9 cellular contexts compared by ENCODE assay signal in the genomic region with DNA sequence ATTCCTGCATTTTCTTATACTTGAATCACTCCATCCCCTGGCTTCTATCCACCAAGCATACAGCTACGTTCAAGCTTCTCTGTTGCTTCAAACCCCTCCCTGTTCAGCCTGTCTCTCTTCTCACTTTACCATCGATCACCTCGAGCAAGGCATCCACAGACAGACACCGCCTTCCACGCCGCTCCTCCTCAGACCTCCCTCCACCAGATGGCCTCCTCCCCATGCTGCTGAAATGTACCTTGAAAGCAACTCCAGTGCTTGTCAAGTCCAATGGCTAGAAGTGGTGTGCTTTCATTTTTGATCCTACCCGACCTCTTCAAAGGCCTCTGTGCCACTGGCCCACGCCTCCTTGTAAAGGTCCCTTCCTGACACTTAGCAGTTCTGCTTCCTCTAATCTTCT.
DNase-seq lines count a peak whose midpoint lies in the region; ATAC-seq and TF ChIP-seq lines count a peak whose summit lies in the region.
"Had no signal": no experiment of that assay in that cellular context is flagged by ENCODE, and none has a peak within 500 bp of the region (broad histone marks: within the 10 kb centered on the region; RNA-seq: fewer than 3 reads in every experiment).

No MANE protein-coding gene starts in this region.

- intact Hi-C loops in posterior cingulate gyrus (cut with DNase I): no loop called here

- no peaks in the 10 kb centered on the region for H3K36me3 Mint-ChIP-seq in effector memory CD8-positive, alpha-beta T cell (ENCODE audit: insufficient read depth)

- no peak overlapping the region for H2BK15ac ChIP-seq in mesendoderm (replicated peaks; ENCODE audit: low read depth)

- DNase-seq in GM10266 (ENCODE audit: extremely low spot score) (no peak), brain microvascular endothelial cell (no peak), mesendoderm (peak; percentile 55), posterior cingulate gyrus (no peak)
- DNase-seq in central memory CD4-positive, alpha-beta T cell: no peak
- DNase-seq in effector memory CD8-positive, alpha-beta T cell: no peak
- DNase-seq: activated effector memory CD4-positive, alpha-beta T cell treated with anti-CD3 and anti-CD28 coated beads, Interleukin-2, amount 50 U/mL, for 16 hours had no signal

- no CpG with 5 or more reads among the region's 8 CpGs for WGBS in mesendoderm (ENCODE audit: extremely low coverage, insufficient coverage, low lambda C conversion rate)

- no peaks in the 10 kb centered on the region for H3K27me3 ChIP-seq in brain microvascular endothelial cell (replicated peaks)
- no peaks in the 10 kb centered on the region for H3K27me3 ChIP-seq in mesendoderm (ENCODE audit: insufficient read depth, low read length, poor library complexity)

- H3K36me3 ChIP-seq in brain microvascular endothelial cell (replicated peaks) (no peaks in the 10 kb centered on the region), mesendoderm (ENCODE audit: control insufficient read depth, insufficient read depth, low read length) (no peaks in the 10 kb centered on the region)

- in situ Hi-C loops in brain microvascular endothelial cell (cut with HindIII; ENCODE audit: low pct_ligation_motif_present, low sequenced_read_pairs): no loop called here

- no peaks in the 10 kb centered on the region for H3K79me2 ChIP-seq in mesendoderm (ENCODE audit: control insufficient read depth, insufficient read depth, low read length)

- H4K8ac ChIP-seq in mesendoderm (ENCODE audit: low read depth, low read length): no peak overlapping the region

- H3K4me1 Mint-ChIP-seq in effector memory CD8-positive, alpha-beta T cell (ENCODE audit: low read depth in 2 of 2): peaks cover 0 to 7% of the 10 kb centered on the region in 2 donors

- H2BK120ac ChIP-seq in mesendoderm (ENCODE audit: low read depth, low read length): no peak overlapping the region

- H3K9ac ChIP-seq in mesendoderm (ENCODE audit: low read length): no peak overlapping the region

- H4K5ac ChIP-seq in mesendoderm (ENCODE audit: low read length): no peak overlapping the region

- no peak overlapping the region for H2BK5ac ChIP-seq in mesendoderm (ENCODE audit: low read length)

- TF ChIP-seq CTCF in GM10266 (IDR thresholded peaks at IDR 0.05; ENCODE audit: control insufficient read depth, insufficient read depth, low read depth, missing control alignments) (peak; percentile 43), brain microvascular endothelial cell (IDR thresholded peaks at IDR 0.05; ENCODE audit: low read depth, low read length, missing control alignments) (peak; percentile 10)

- no peak overlapping the region for H3K18ac ChIP-seq in mesendoderm (ENCODE audit: low read length)

- H3K56ac ChIP-seq in mesendoderm (ENCODE audit: low read length): no peak overlapping the region

- no peak overlapping the region for H3K27ac Mint-ChIP-seq in effector memory CD8-positive, alpha-beta T cell

- H3K4me3 Mint-ChIP-seq in effector memory CD8-positive, alpha-beta T cell: no peak overlapping the region

- H3K27ac ChIP-seq in brain microvascular endothelial cell (no peak overlapping the region), mesendoderm (ENCODE audit: low read depth, low read length) (no peak overlapping the region)

- H2AK5ac ChIP-seq in mesendoderm (ENCODE audit: low read length): no peak overlapping the region

- no peaks in the 10 kb centered on the region for H3K9me3 Mint-ChIP-seq in effector memory CD8-positive, alpha-beta T cell

- H3K4me3 ChIP-seq in brain microvascular endothelial cell (ENCODE audit: low read depth, low read length) (no peak overlapping the region), mesendoderm (ENCODE audit: low read length) (no peak overlapping the region)

- H3K4me2 ChIP-seq in mesendoderm (ENCODE audit: low read length): no peak overlapping the region

- H3K27me3 Mint-ChIP-seq in effector memory CD8-positive, alpha-beta T cell: peaks cover 13 to 25% of the 10 kb centered on the region in 2 donors

- H3K23ac ChIP-seq in mesendoderm (ENCODE audit: low read length): no peak overlapping the region

- no peaks in the 10 kb centered on the region for H3K79me1 ChIP-seq in mesendoderm (ENCODE audit: low read length)

- no peak overlapping the region for H3K4ac ChIP-seq in mesendoderm (ENCODE audit: low read depth, low read length)

- peaks cover 2% of the 10 kb centered on the region for H3K4me1 ChIP-seq in mesendoderm (ENCODE audit: control insufficient read depth, low read depth, low read length)

- ATAC-seq in HG03354 (IDR thresholded peaks at IDR 0.05; ENCODE audit: poor library complexity, severe bottlenecking, unreplicated experiment) (peak; percentile 49), HG03442 (IDR thresholded peaks at IDR 0.05; ENCODE audit: unreplicated experiment) (no peak)
- no peak for ATAC-seq in effector memory CD8-positive, alpha-beta T cell (replicated peaks)
